Comparison of ENCODE assay signal across 8 cellular contexts in the genomic region with DNA sequence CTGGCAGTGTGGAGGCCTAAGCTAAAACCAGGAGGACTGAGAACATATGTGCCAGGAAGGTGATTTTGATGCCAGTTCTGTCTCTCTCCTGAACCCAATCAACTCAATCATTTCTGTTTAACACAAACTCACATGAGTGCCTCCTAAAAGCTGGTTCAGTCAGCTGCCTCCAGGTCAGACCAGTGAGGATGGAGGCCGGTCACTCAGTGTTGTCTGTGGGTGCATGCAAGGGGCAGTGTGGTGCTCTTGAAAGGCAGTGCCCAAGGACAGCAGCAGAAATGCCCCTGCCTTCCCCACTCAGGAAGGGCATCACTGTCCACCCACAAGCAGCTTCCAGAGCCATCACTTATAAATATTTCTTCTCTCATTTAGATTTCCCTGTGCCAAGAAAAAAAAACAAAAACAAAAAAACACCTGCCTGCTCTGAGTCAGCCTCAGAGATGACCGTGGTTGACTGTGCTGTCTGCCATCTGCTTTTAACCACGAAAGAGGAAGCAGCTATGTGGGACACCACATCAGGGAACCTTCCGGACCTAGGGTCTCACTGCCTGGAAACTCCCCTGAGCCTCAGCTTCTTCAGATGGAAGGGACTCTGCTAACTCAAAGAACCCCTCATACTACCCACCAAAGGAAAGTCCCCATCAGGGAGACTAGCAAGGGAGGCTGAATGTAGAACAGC. TPM values are rescaled to one million over a fixed set of nuclear protein-coding genes. Genes with fewer than 3 reads are reported as not detected.
A peak's percentile ranks its signal among the peaks of the same experiment; 100 is the strongest.
DNase-seq lines count a peak whose midpoint lies in the region; ATAC-seq, FAIRE-seq and TF ChIP-seq lines count a peak whose summit lies in the region.

No MANE protein-coding gene starts in this region.

- H3K4me2 ChIP-seq in A549, result peak overlapping the region; percentile 42; the same call in 2 of the 3 replicates

- no peak for TF ChIP-seq EP300 in A549 (IDR thresholded peaks at IDR 0.05)

- H3K4me3 ChIP-seq in A549 (no peak overlapping the region), kidney epithelial cell (ENCODE audit: low read depth, low read length) (no peak overlapping the region)

- H3K9me3 ChIP-seq in A549, result no peaks in the 10 kb centered on the region

- CTCF ChIA-PET in A549 (lab: Yijun Ruan, JAX), result interaction anchor here (0.6 to 2.2 kb wide), 5 partner anchors 9 to 60 kb away, joined by 3 to 6 read pairs (median 3); no protein-coding TSS in a partner anchor

- H3K4me1 ChIP-seq in A549, result peaks cover 39% of the 10 kb centered on the region

- no peak for FAIRE-seq in A549 (lab: Jason Lieb, UNC)

- POLR2A ChIA-PET in A549 (lab: Yijun Ruan, JAX), result interaction anchor here (1.2 kb wide), 1 partner anchor 29 kb away, joined by 3 read pairs; no protein-coding TSS in a partner anchor

- WGBS in A549 (ENCODE audit: missing lambda C conversion rate), result 65% methylated on average over 4 of the region's 4 CpGs

- H3K36me3 ChIP-seq in kidney epithelial cell (ENCODE audit: control insufficient read depth, insufficient read depth, low read length), result no peaks in the 10 kb centered on the region

- no peak for TF ChIP-seq POLR2A in A549 (IDR thresholded peaks at IDR 0.05; ENCODE audit: low read length)
- TF ChIP-seq POLR2A in GM18951 (IDR thresholded peaks at IDR 0.05; ENCODE audit: extremely low read depth, insufficient read depth, insufficient read length), result peak; percentile 29

- peak overlapping the region in 1 of 2 experiments; percentile 31; a peak in 3 of 6 replicates for H3K27ac ChIP-seq in A549

- in situ Hi-C loops in GM18951 (cut with MboI; ENCODE audit: low sequenced_read_pairs, unreplicated experiment), result no loop called here

- no peak for TF ChIP-seq RAD21 in A549 (conservative IDR thresholded peaks at IDR 0.05 in 1 of 2, IDR thresholded peaks at IDR 0.05 in 1 of 2)

- TF ChIP-seq CTCF in A549 (IDR thresholded peaks at IDR 0.05) (no peak), kidney epithelial cell (IDR thresholded peaks at IDR 0.05; ENCODE audit: insufficient read depth, low read length, poor library complexity, severe bottlenecking) (no peak), omental fat pad (IDR thresholded peaks at IDR 0.05) (no peak)

- DNase-seq in A549 (ENCODE audit: low read depth in 1 of 2, low spot score in 1 of 2) (no peak), RKO (ENCODE audit: low spot score) (peak; percentile 43), kidney epithelial cell (ENCODE audit: low read depth) (peak; percentile 43), omental fat pad (ENCODE audit: low spot score) (no peak)
- peak; percentile 57 for DNase-seq in activated effector memory CD4-positive, alpha-beta T cell treated with Interleukin-2 at 50 U/mL for 16 hours
- peak; percentile 44 to 56 for DNase-seq in stimulated activated CD8-positive, alpha-beta memory T cell treated with anti-CD3 and anti-CD28 coated beads, Interleukin-4, amount 100 ng/mL, for 4 hours (ENCODE audit: low read depth in 2 of 2, low spot score in 1 of 2)

- ATAC-seq in A549, result no peak; a peak in 1 of 6 replicates
- ATAC-seq in HG03108 (IDR thresholded peaks at IDR 0.05; ENCODE audit: unreplicated experiment), result peak; percentile 45
- no peak for ATAC-seq in omental fat pad (ENCODE audit: low FRiP score)

- no peaks in the 10 kb centered on the region for H3K27me3 ChIP-seq in kidney epithelial cell (ENCODE audit: control insufficient read depth, insufficient read depth, low read length)

TF ChIP-seq in A549, 52 proteins besides CTCF, POLR2A, EP300 and RAD21:
- TF ChIP-seq ESRRA (IDR thresholded peaks at IDR 0.05; ENCODE audit: borderline replicate concordance, low read length), result no peak

RNA-seq across cellular contexts. Expression of gene VOPP1, which starts 39.1 kb away (rescaled TPM):
- polyA plus RNA-seq in A549 (2011; rRNA removed) (64.4 and 68.1 TPM in 2 replicates), A549 (2017; fragmentation: RNase III; extraction: RNeasy Plus Mini Kit Qiagen cat#74134 plus additional on column Dnase treatment) (70.5 to 74.0 TPM (median 73.4 TPM) in 3 replicates)
- 39.0 and 54.6 TPM in 2 replicates for polyA plus RNA-seq in A549 (2012; cell fraction: cytosol; rRNA removed)
- polyA plus RNA-seq in A549 (2012; cell fraction: nucleus; rRNA removed), result 29.2 and 35.0 TPM in 2 replicates
- 78.6 and 87.2 TPM in 2 replicates for polyA minus RNA-seq in A549 (2011; rRNA and poly(A)+ RNA removed)
- total RNA-seq in kidney epithelial cell (115 and 118 TPM in 2 replicates), omental fat pad (10 to 100 TPM; 31.3 to 64.0 (median 57.9) TPM)

Comparison
In these comparisons a context has a peak if more than half of its experiments do, and no peak if none do; other contexts are left out.
1. DNase-seq: peak in RKO (single experiment), activated effector memory CD4-positive, alpha-beta T cell treated with Interleukin-2 at 50 U/mL for 16 hours (single experiment), kidney epithelial cell (single experiment) and stimulated activated CD8-positive, alpha-beta memory T cell treated with anti-CD3 and anti-CD28 coated beads, Interleukin-4, amount 100 ng/mL, for 4 hours (2 of 2); none in A549 (0 of 2) and omental fat pad (single experiment).